ENCODE assay signal across 12 cellular contexts in the genomic region with DNA sequence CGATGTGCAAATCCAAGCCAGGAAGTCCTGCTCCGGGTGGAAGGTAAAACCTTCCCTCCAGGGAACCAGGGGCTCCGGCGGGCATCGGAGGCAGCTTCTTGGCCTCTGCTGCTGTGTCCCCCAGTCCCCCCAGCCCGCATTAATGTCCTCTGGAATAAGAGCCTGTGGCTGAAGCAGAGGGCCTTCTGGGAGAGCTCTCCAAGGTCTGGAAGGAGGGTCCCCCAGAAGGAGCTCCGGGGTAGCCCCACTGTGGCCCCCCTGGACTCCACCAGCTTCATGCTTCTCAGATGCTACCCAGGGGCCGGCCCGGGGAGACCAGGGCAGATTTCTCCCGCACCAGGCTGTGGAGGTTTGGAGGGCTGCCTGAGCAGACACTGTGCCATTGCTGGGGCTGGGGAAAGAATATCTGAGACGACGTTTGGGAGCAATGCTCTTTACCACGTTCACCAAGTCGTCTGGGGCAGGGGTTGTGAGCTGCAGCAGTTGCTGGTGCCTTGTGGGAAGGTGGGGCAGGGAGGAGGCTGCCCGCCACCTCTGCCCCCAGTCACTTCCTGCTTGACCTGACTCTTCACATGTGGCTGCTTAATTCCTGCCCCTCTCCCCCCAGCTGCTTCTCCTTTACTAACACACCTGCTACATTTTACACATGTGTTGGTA. TPM values are rescaled to one million over a fixed set of nuclear protein-coding genes. Genes with fewer than 3 reads are reported as not detected.
DNase-seq lines count a peak whose midpoint lies in the region; TF ChIP-seq lines count a peak whose summit lies in the region.
"Had no signal": no experiment of that assay in that cellular context is flagged by ENCODE, and none has a peak within 500 bp of the region (broad histone marks: within the 10 kb centered on the region; RNA-seq: fewer than 3 reads in every experiment).

No MANE protein-coding gene starts in this region.

- no peaks in the 10 kb centered on the region for H3K27me3 Mint-ChIP-seq in activated CD4-positive, alpha-beta T cell treated with anti-CD3 and anti-CD28 coated beads, Interleukin-2, amount 10 ng/mL, durations not matched to agents 7 days and 5 days
- no peaks in the 10 kb centered on the region for H3K27me3 Mint-ChIP-seq in activated naive CD4-positive, alpha-beta T cell treated with anti-CD3 and anti-CD28 coated beads, Interleukin-2, amount 50 U/mL, for 24 hours
- no peaks in the 10 kb centered on the region for H3K27me3 Mint-ChIP-seq in stimulated activated naive CD8-positive, alpha-beta T cell treated with anti-CD3 and anti-CD28 coated beads, Interleukin-15, Interleukin-2, amounts not matched to agents 100 ng/mL and 50 ng/mL, for 24 hours
- no peaks in the 10 kb centered on the region for H3K27me3 Mint-ChIP-seq in progenitor cell of endocrine pancreas

- peaks cover 40% of the 10 kb centered on the region for H3K4me1 Mint-ChIP-seq in activated CD4-positive, alpha-beta T cell treated with anti-CD3 and anti-CD28 coated beads, Interleukin-2, amount 10 ng/mL, durations not matched to agents 7 days and 5 days
- H3K4me1 Mint-ChIP-seq in activated naive CD4-positive, alpha-beta T cell treated with anti-CD3 and anti-CD28 coated beads, Interleukin-2, amount 50 U/mL, for 24 hours, result peaks cover 50% of the 10 kb centered on the region
- peaks cover 42% of the 10 kb centered on the region for H3K4me1 Mint-ChIP-seq in stimulated activated naive CD8-positive, alpha-beta T cell treated with anti-CD3 and anti-CD28 coated beads, Interleukin-15, Interleukin-2, amounts not matched to agents 100 ng/mL and 50 ng/mL, for 24 hours (ENCODE audit: low read depth)
- H3K4me1 Mint-ChIP-seq in progenitor cell of endocrine pancreas (ENCODE audit: low read depth), result no peaks in the 10 kb centered on the region

- H3K9me3 ChIP-seq in WERI-Rb-1 (ENCODE audit: severe bottlenecking), result no peaks in the 10 kb centered on the region
- H3K9me3 ChIP-seq: colonic mucosa, thoracic aorta had no signal

- peak; percentile 35 for DNase-seq in activated CD4-positive, alpha-beta T cell treated with anti-CD3 and anti-CD28 coated beads, Interleukin-2, amount 10 ng/mL, durations not matched to agents 7 days and 5 days
- DNase-seq in activated CD4-positive, alpha-beta T cell treated with anti-CD3 and anti-CD28 coated beads, Interleukin-2, amount 50 U/mL, for 1 hour, result no peak
- DNase-seq in MV-4-11 (lab: John Stamatoyannopoulos, UW) (peak; percentile 0), COLO668 (lab: John Stamatoyannopoulos, UW; ENCODE audit: unreplicated experiment) (no peak), progenitor cell of endocrine pancreas (ENCODE audit: low spot score, unreplicated experiment) (no peak), WERI-Rb-1 (no peak)
- DNase-seq: colonic mucosa, GOT3, NCI-H2029 treated with DMSO at 0.1 percent for 48 hours had no signal

- CTCF ChIA-PET in activated CD4-positive, alpha-beta T cell treated with anti-CD3 and anti-CD28 coated beads, Interleukin-2, amount 10 ng/mL, durations not matched to agents 7 days and 5 days (lab: Charles Lee), result interaction anchor here (0.6 to 1.7 kb wide), 2 partner anchors 34 to 357 kb away, joined by 3 read pairs; partner anchors contain the start of gene INTS15

- H3K27ac Mint-ChIP-seq in activated CD4-positive, alpha-beta T cell treated with anti-CD3 and anti-CD28 coated beads, Interleukin-2, amount 10 ng/mL, durations not matched to agents 7 days and 5 days, result peak overlapping the region; percentile 92
- H3K27ac Mint-ChIP-seq in activated naive CD4-positive, alpha-beta T cell treated with anti-CD3 and anti-CD28 coated beads, Interleukin-2, amount 50 U/mL, for 24 hours, result peak overlapping the region; percentile 74
- peak overlapping the region; percentile 74 for H3K27ac Mint-ChIP-seq in stimulated activated naive CD8-positive, alpha-beta T cell treated with anti-CD3 and anti-CD28 coated beads, Interleukin-15, Interleukin-2, amounts not matched to agents 100 ng/mL and 50 ng/mL, for 24 hours
- H3K27ac Mint-ChIP-seq in progenitor cell of endocrine pancreas, result no peak overlapping the region

- no peak overlapping the region for H3K27ac ChIP-seq in WERI-Rb-1
- H3K27ac ChIP-seq: colonic mucosa, thoracic aorta had no signal

- H3K4me3 ChIP-seq in WERI-Rb-1 (ENCODE audit: low read depth, low read length), result no peak overlapping the region
- H3K4me3 ChIP-seq: colonic mucosa, thoracic aorta had no signal

- no peaks in the 10 kb centered on the region for H3K9me3 Mint-ChIP-seq in activated CD4-positive, alpha-beta T cell treated with anti-CD3 and anti-CD28 coated beads, Interleukin-2, amount 10 ng/mL, durations not matched to agents 7 days and 5 days
- no peaks in the 10 kb centered on the region for H3K9me3 Mint-ChIP-seq in activated naive CD4-positive, alpha-beta T cell treated with anti-CD3 and anti-CD28 coated beads, Interleukin-2, amount 50 U/mL, for 24 hours
- H3K9me3 Mint-ChIP-seq in stimulated activated naive CD8-positive, alpha-beta T cell treated with anti-CD3 and anti-CD28 coated beads, Interleukin-15, Interleukin-2, amounts not matched to agents 100 ng/mL and 50 ng/mL, for 24 hours, result no peaks in the 10 kb centered on the region
- no peaks in the 10 kb centered on the region for H3K9me3 Mint-ChIP-seq in progenitor cell of endocrine pancreas (ENCODE audit: low read depth)

- peak overlapping the region; percentile 33 for H3K4me3 Mint-ChIP-seq in activated CD4-positive, alpha-beta T cell treated with anti-CD3 and anti-CD28 coated beads, Interleukin-2, amount 10 ng/mL, durations not matched to agents 7 days and 5 days
- H3K4me3 Mint-ChIP-seq in activated naive CD4-positive, alpha-beta T cell treated with anti-CD3 and anti-CD28 coated beads, Interleukin-2, amount 50 U/mL, for 24 hours, result peak overlapping the region; percentile 66
- peak overlapping the region; percentile 4 for H3K4me3 Mint-ChIP-seq in stimulated activated naive CD8-positive, alpha-beta T cell treated with anti-CD3 and anti-CD28 coated beads, Interleukin-15, Interleukin-2, amounts not matched to agents 100 ng/mL and 50 ng/mL, for 24 hours
- no peak overlapping the region for H3K4me3 Mint-ChIP-seq in progenitor cell of endocrine pancreas (ENCODE audit: low read depth)

- H3K27me3 ChIP-seq in WERI-Rb-1 (ENCODE audit: insufficient read depth, low read depth, severe bottlenecking), result no peaks in the 10 kb centered on the region
- H3K27me3 ChIP-seq: colonic mucosa had no signal

- H3K36me3 Mint-ChIP-seq in activated CD4-positive, alpha-beta T cell treated with anti-CD3 and anti-CD28 coated beads, Interleukin-2, amount 10 ng/mL, durations not matched to agents 7 days and 5 days (ENCODE audit: low read depth), result peaks cover 5% of the 10 kb centered on the region
- H3K36me3 Mint-ChIP-seq in activated naive CD4-positive, alpha-beta T cell treated with anti-CD3 and anti-CD28 coated beads, Interleukin-2, amount 50 U/mL, for 24 hours, result no peaks in the 10 kb centered on the region
- H3K36me3 Mint-ChIP-seq in stimulated activated naive CD8-positive, alpha-beta T cell treated with anti-CD3 and anti-CD28 coated beads, Interleukin-15, Interleukin-2, amounts not matched to agents 100 ng/mL and 50 ng/mL, for 24 hours (ENCODE audit: low read depth), result peaks cover 9% of the 10 kb centered on the region
- peaks cover 12% of the 10 kb centered on the region for H3K36me3 Mint-ChIP-seq in progenitor cell of endocrine pancreas (ENCODE audit: insufficient read depth)

- no peak for TF ChIP-seq CTCF in progenitor cell of endocrine pancreas (IDR thresholded peaks at IDR 0.05; ENCODE audit: unreplicated experiment)
- TF ChIP-seq CTCF in WERI-Rb-1 (IDR thresholded peaks at IDR 0.05; ENCODE audit: low read depth, low read length), result no peak

- POLR2A ChIA-PET in activated CD4-positive, alpha-beta T cell treated with anti-CD3 and anti-CD28 coated beads, Interleukin-2, amount 10 ng/mL, durations not matched to agents 7 days and 5 days (lab: Charles Lee), result no interaction called here

- H3K36me3 ChIP-seq in WERI-Rb-1, result peaks cover 48% of the 10 kb centered on the region
- H3K36me3 ChIP-seq: colonic mucosa had no signal

RNA-seq across cellular contexts. Expression of gene ZNF853, which starts 8.3 kb away (rescaled TPM):
- under 1 TPM; 0.30 to 0.33 TPM for total RNA-seq in activated CD4-positive, alpha-beta T cell treated with anti-CD3 and anti-CD28 coated beads, Interleukin-2, amount 10 ng/mL, durations not matched to agents 7 days and 5 days
- 13.7 and 14.3 TPM in 2 replicates for total RNA-seq in progenitor cell of endocrine pancreas

RNA-seq across cellular contexts. Expression of gene ZNF316, which starts 13.4 kb away (rescaled TPM):
- 10 to 100 TPM; 20.2 to 31.5 TPM for total RNA-seq in activated CD4-positive, alpha-beta T cell treated with anti-CD3 and anti-CD28 coated beads, Interleukin-2, amount 10 ng/mL, durations not matched to agents 7 days and 5 days
- 59.6 and 59.7 TPM in 2 replicates for total RNA-seq in progenitor cell of endocrine pancreas

RNA-seq across cellular contexts. Expression of gene INTS15, which starts 33.9 kb away (rescaled TPM):
- 10 to 100 TPM; 40.4 to 48.3 TPM for total RNA-seq in activated CD4-positive, alpha-beta T cell treated with anti-CD3 and anti-CD28 coated beads, Interleukin-2, amount 10 ng/mL, durations not matched to agents 7 days and 5 days
- total RNA-seq in progenitor cell of endocrine pancreas, result 48.6 and 57.1 TPM in 2 replicates

RNA-seq across cellular contexts. Expression of gene ZDHHC4, which starts 46.5 kb away (rescaled TPM):
- total RNA-seq in activated CD4-positive, alpha-beta T cell treated with anti-CD3 and anti-CD28 coated beads, Interleukin-2, amount 10 ng/mL, durations not matched to agents 7 days and 5 days, result 10 to 100 TPM; 29.9 to 35.3 TPM
- 83.4 and 86.5 TPM in 2 replicates for total RNA-seq in progenitor cell of endocrine pancreas

Comparison
In these comparisons a context has a peak if more than half of its experiments do, and no peak if none do; other contexts are left out.
1. DNase-seq: peak in activated CD4-positive, alpha-beta T cell treated with anti-CD3 and anti-CD28 coated beads, Interleukin-2, amount 10 ng/mL, durations not matched to agents 7 days and 5 days (single experiment) and MV-4-11 (single experiment); none in activated CD4-positive, alpha-beta T cell treated with anti-CD3 and anti-CD28 coated beads, Interleukin-2, amount 50 U/mL, for 1 hour (single experiment), COLO668 (single experiment), progenitor cell of endocrine pancreas (single experiment) and WERI-Rb-1 (single experiment).
2. RNA of gene ZNF853, which starts 8.3 kb away (total RNA-seq): 13.7 to 14.3 TPM in progenitor cell of endocrine pancreas; 0.30 to 0.33 TPM in activated CD4-positive, alpha-beta T cell treated with anti-CD3 and anti-CD28 coated beads, Interleukin-2, amount 10 ng/mL, durations not matched to agents 7 days and 5 days; every median in the first group is over 10 times any median in the second.